In genomic region chr18:36175481-36175880, GRCh38 we compare ENCODE assay signal across 1 cellular context.
TF ChIP-seq lines count a peak whose summit lies in the region.

No MANE protein-coding gene starts in this region.

TF ChIP-seq in endothelial cell of umbilical vein, 7 proteins besides CTCF, POLR2A, EP300 and RAD21:
- TF ChIP-seq MYC (IDR thresholded peaks at IDR 0.05; ENCODE audit: low read depth, low read length) (no peak), GATA2 (IDR thresholded peaks at IDR 0.05; ENCODE audit: insufficient read depth, insufficient read length, low read depth, low read length) (no peak), FOS (IDR thresholded peaks at IDR 0.05; ENCODE audit: borderline replicate concordance, insufficient read depth, low read length) (no peak), POLR2AphosphoS5 (IDR thresholded peaks at IDR 0.05; ENCODE audit: insufficient read depth, low read depth, low read length) (no peak), EZH2 (IDR thresholded peaks at IDR 0.05; ENCODE audit: borderline replicate concordance, low read depth, low read length, severe bottlenecking) (no peak), JUN (IDR thresholded peaks at IDR 0.05; ENCODE audit: borderline replicate concordance, insufficient read depth, insufficient read length, low read depth) (no peak), MAX (IDR thresholded peaks at IDR 0.05; ENCODE audit: insufficient read depth, insufficient read length) (no peak)
